ENCODE assay signal across 10 cellular contexts in genomic region chr2:79855264-79856006, GRCh38.
DNase-seq lines count a peak whose midpoint lies in the region; ATAC-seq and TF ChIP-seq lines count a peak whose summit lies in the region.
"Had no signal": no experiment of that assay in that cellular context is flagged by ENCODE, and none has a peak within 500 bp of the region (broad histone marks: within the 10 kb centered on the region; RNA-seq: fewer than 3 reads in every experiment).

No MANE protein-coding gene starts in this region.

- TF ChIP-seq CTCF in Panc1 (IDR thresholded peaks at IDR 0.05) = peak; percentile 74

- in situ Hi-C loops in Panc1 (cut with HindIII; ENCODE audit: low pct_unique_long_range_greater_than_20kb, low sequenced_read_pairs) = no loop called here

- DNase-seq in NCI-H510A treated with DMSO at 0.1 percent for 48 hours (lab: John Stamatoyannopoulos, UW) (peak; percentile 6), NCI-H510A (lab: John Stamatoyannopoulos, UW) (no peak), Panc1 (ENCODE audit: low read depth, low spot score) (no peak), hepatic stellate cell (ENCODE audit: low spot score) (peak; percentile 24), superior temporal gyrus (ENCODE audit: extremely low spot score) (peak; percentile 77), MG63 (no peak), NCI-H446 treated with DMSO at 0.1 percent for 48 hours (lab: John Stamatoyannopoulos, UW) (no peak)
- DNase-seq in stimulated activated CD4-positive, alpha-beta T cell treated with anti-CD3 and anti-CD28 coated beads, Interleukin-12 subunit alpha, Interleukin-12 subunit beta, amount 100 ng/mL, for 4 hours = no peak
- DNase-seq: ovary, PC-3 had no signal

- H3K9me3 ChIP-seq in Panc1 (ENCODE audit: control insufficient read depth, insufficient read depth, low read depth, low read length) (no peaks in the 10 kb centered on the region), MG63 (no peaks in the 10 kb centered on the region)
- H3K9me3 ChIP-seq: ovary had no signal

- H3K27me3 ChIP-seq in Panc1 (ENCODE audit: control insufficient read depth, insufficient read depth, low read length) (no peaks in the 10 kb centered on the region), MG63 (no peaks in the 10 kb centered on the region)
- H3K27me3 ChIP-seq: ovary had no signal

- CTCF ChIA-PET in Panc1 (lab: Charles Lee) = no interaction called here

- H3K4me3 ChIP-seq in Panc1 (ENCODE audit: low read depth in 2 of 2, low read length in 2 of 2) = no peak overlapping the region
- no peak overlapping the region for H3K4me3 ChIP-seq in MG63
- H3K4me3 ChIP-seq: ovary had no signal

- H3K4me1 ChIP-seq in Panc1 (ENCODE audit: control insufficient read depth, insufficient read depth, low read length) = no peaks in the 10 kb centered on the region

- no peak overlapping the region for H3K27ac ChIP-seq in Panc1 (ENCODE audit: low read length)
- H3K27ac ChIP-seq: ovary had no signal

- H3K36me3 ChIP-seq in Panc1 (ENCODE audit: control insufficient read depth, insufficient read depth, low read length) = no peaks in the 10 kb centered on the region
- no peaks in the 10 kb centered on the region for H3K36me3 ChIP-seq in MG63
- H3K36me3 ChIP-seq: ovary had no signal

- peak; percentile 78 for ATAC-seq in Panc1
- ATAC-seq: PC-3 had no signal

- no TSS peak for BruUV-seq in Panc1 (replicated peaks; lab: Mats Ljungman, UMichigan)

- POLR2A ChIA-PET in Panc1 (lab: Charles Lee) = no interaction called here

- intact Hi-C loops in Panc1 (cut with micrococcal nuclease; ENCODE audit: unreplicated experiment) = loop anchor here (5.0 kb wide), 1 partner anchor 633 kb away; no protein-coding TSS in a partner anchor

Comparison
In these comparisons a context has a peak if more than half of its experiments do, and no peak if none do; other contexts are left out.
1. DNase-seq: peak in NCI-H510A treated with DMSO at 0.1 percent for 48 hours (single experiment), hepatic stellate cell (single experiment) and superior temporal gyrus (single experiment); none in NCI-H510A (single experiment), Panc1 (single experiment), MG63 (single experiment), NCI-H446 treated with DMSO at 0.1 percent for 48 hours (single experiment) and stimulated activated CD4-positive, alpha-beta T cell treated with anti-CD3 and anti-CD28 coated beads, Interleukin-12 subunit alpha, Interleukin-12 subunit beta, amount 100 ng/mL, for 4 hours (single experiment).